Comparison of ENCODE assay signal across 8 cellular contexts in genomic region chr19:2944775-2945574, GRCh38. TPM values are rescaled to one million over a fixed set of nuclear protein-coding genes. Genes with fewer than 3 reads are reported as not detected.
A peak's percentile ranks its signal among the peaks of the same experiment; 100 is the strongest.
DNase-seq lines count a peak whose midpoint lies in the region; ATAC-seq and TF ChIP-seq lines count a peak whose summit lies in the region.

ZNF77 (minus strand) TSS chr19:2944971; CDS start chr19:2944840, 131 bp downstream.

- DNase-seq in DMS79 treated with DMSO at 0.1 percent for 48 hours (lab: John Stamatoyannopoulos, UW) (peak; percentile 99), RKO (ENCODE audit: low spot score) (peak; percentile 98), fibroblast of lung (ENCODE audit: low read depth in 2 of 2) (peak; percentile 99), naive B cell (peak; percentile 99)
- peak; percentile 94 to 99 for DNase-seq in stimulated activated effector memory CD8-positive, alpha-beta T cell treated with anti-CD3 and anti-CD28 coated beads, Interleukin-12 subunit alpha, Interleukin-12 subunit beta, amount 100 ng/mL, for 72 hours (ENCODE audit: low spot score in 2 of 2)

- no peaks in the 10 kb centered on the region for H4K20me1 ChIP-seq in fibroblast of lung (ENCODE audit: control insufficient read depth, extremely low read depth, insufficient read depth, low read length)

- peaks cover 7% of the 10 kb centered on the region for H3K4me1 ChIP-seq in fibroblast of lung (ENCODE audit: control insufficient read depth, extremely low read depth, insufficient read depth, low read length)

- TF ChIP-seq CTCF in fibroblast of lung (conservative IDR thresholded peaks at IDR 0.05 in 1 of 2, IDR thresholded peaks at IDR 0.05 in 1 of 2; ENCODE audit: low read depth in 1 of 2, low read length in 2 of 2), result no peak

- no peaks in the 10 kb centered on the region for H3K9me3 ChIP-seq in KOPT-K1 (ENCODE audit: insufficient read depth, low read length, poor library complexity, severe bottlenecking)
- H3K9me3 ChIP-seq in fibroblast of lung (ENCODE audit: control insufficient read depth, insufficient read depth, low read depth, low read length), result no peaks in the 10 kb centered on the region

- peak within 1 kb of the TSS; percentile 94 for H3K9ac ChIP-seq in fibroblast of lung (ENCODE audit: insufficient read depth, low read length)

- peak within 1 kb of the TSS; percentile 95 for H2AFZ ChIP-seq in fibroblast of lung (ENCODE audit: low read length)

- H3K4me2 ChIP-seq in fibroblast of lung (ENCODE audit: extremely low read depth, insufficient read depth, low read length), result peak within 1 kb of the TSS; percentile 84

- H3K36me3 ChIP-seq in KOPT-K1 (ENCODE audit: insufficient read depth, low read length) (no peaks in the 10 kb centered on the region), fibroblast of lung (ENCODE audit: control insufficient read depth, insufficient read depth, low read length) (no peaks in the 10 kb centered on the region)

- peak within 1 kb of the TSS; percentile 94 for H3K27ac Mint-ChIP-seq in activated T-helper 17 cell treated with anti-CD3 and anti-CD28 coated beads, Interleukin-2, amount 50 U/mL, for 72 hours
- H3K27ac Mint-ChIP-seq in naive B cell, result peak within 1 kb of the TSS; percentile 94 to 100 (median 98)
- peak within 1 kb of the TSS; percentile 95 for H3K27ac Mint-ChIP-seq in stimulated activated effector memory CD8-positive, alpha-beta T cell treated with anti-CD3 and anti-CD28 coated beads, Interleukin-12 subunit alpha, Interleukin-12 subunit beta, amount 100 ng/mL, for 72 hours

- peak within 1 kb of the TSS; percentile 64 for H3K27ac ChIP-seq in KOPT-K1 (ENCODE audit: low read depth, low read length, poor library complexity, severe bottlenecking)
- peak within 1 kb of the TSS; percentile 95 for H3K27ac ChIP-seq in fibroblast of lung (ENCODE audit: insufficient read depth, low read length)

- H3K27me3 Mint-ChIP-seq in activated T-helper 17 cell treated with anti-CD3 and anti-CD28 coated beads, Interleukin-2, amount 50 U/mL, for 72 hours, result no peaks in the 10 kb centered on the region
- no peaks in the 10 kb centered on the region for H3K27me3 Mint-ChIP-seq in naive B cell

- H3K9me3 Mint-ChIP-seq in activated T-helper 17 cell treated with anti-CD3 and anti-CD28 coated beads, Interleukin-2, amount 50 U/mL, for 72 hours, result no peaks in the 10 kb centered on the region
- no peaks in the 10 kb centered on the region for H3K9me3 Mint-ChIP-seq in naive B cell
- H3K9me3 Mint-ChIP-seq in stimulated activated effector memory CD8-positive, alpha-beta T cell treated with anti-CD3 and anti-CD28 coated beads, Interleukin-12 subunit alpha, Interleukin-12 subunit beta, amount 100 ng/mL, for 72 hours, result no peaks in the 10 kb centered on the region

- peaks cover 18% of the 10 kb centered on the region for H3K4me1 Mint-ChIP-seq in activated T-helper 17 cell treated with anti-CD3 and anti-CD28 coated beads, Interleukin-2, amount 50 U/mL, for 72 hours
- peaks cover 26 to 44% (median 35%) of the 10 kb centered on the region in 3 donors for H3K4me1 Mint-ChIP-seq in naive B cell
- peaks cover 38% of the 10 kb centered on the region for H3K4me1 Mint-ChIP-seq in stimulated activated effector memory CD8-positive, alpha-beta T cell treated with anti-CD3 and anti-CD28 coated beads, Interleukin-12 subunit alpha, Interleukin-12 subunit beta, amount 100 ng/mL, for 72 hours

- peaks cover 11% of the 10 kb centered on the region for H3K36me3 Mint-ChIP-seq in activated T-helper 17 cell treated with anti-CD3 and anti-CD28 coated beads, Interleukin-2, amount 50 U/mL, for 72 hours (ENCODE audit: low read depth)
- H3K36me3 Mint-ChIP-seq in naive B cell, result no peaks in the 10 kb centered on the region
- peaks cover 29% of the 10 kb centered on the region for H3K36me3 Mint-ChIP-seq in stimulated activated effector memory CD8-positive, alpha-beta T cell treated with anti-CD3 and anti-CD28 coated beads, Interleukin-12 subunit alpha, Interleukin-12 subunit beta, amount 100 ng/mL, for 72 hours

- peak within 1 kb of the TSS; percentile 90 for H3K4me3 Mint-ChIP-seq in activated T-helper 17 cell treated with anti-CD3 and anti-CD28 coated beads, Interleukin-2, amount 50 U/mL, for 72 hours
- H3K4me3 Mint-ChIP-seq in naive B cell, result peak within 1 kb of the TSS; percentile 96 to 99 (median 97)
- peak within 1 kb of the TSS; percentile 94 for H3K4me3 Mint-ChIP-seq in stimulated activated effector memory CD8-positive, alpha-beta T cell treated with anti-CD3 and anti-CD28 coated beads, Interleukin-12 subunit alpha, Interleukin-12 subunit beta, amount 100 ng/mL, for 72 hours

- H3K27me3 ChIP-seq in fibroblast of lung (ENCODE audit: control insufficient read depth, insufficient read depth, low read length), result no peaks in the 10 kb centered on the region

- peaks cover 10% of the 10 kb centered on the region for H3K79me2 ChIP-seq in fibroblast of lung (ENCODE audit: control insufficient read depth, insufficient read depth, low read length)

- peak within 1 kb of the TSS; percentile 71 to 96 (median 94) for H3K4me3 ChIP-seq in fibroblast of lung (replicated peaks in 1 of 4; ENCODE audit: control extremely low read depth in 1 of 4, insufficient read depth in 1 of 4, low read depth in 3 of 4, low read length in 4 of 4)

- peak; percentile 98 for ATAC-seq in GM21786 (IDR thresholded peaks at IDR 0.05; ENCODE audit: unreplicated experiment)
- ATAC-seq in activated T-helper 17 cell treated with anti-CD3 and anti-CD28 coated beads, Interleukin-2, amount 50 U/mL, for 72 hours (replicated peaks), result peak; percentile 99
- peak; percentile 96 for ATAC-seq in naive B cell (ENCODE audit: low read depth in 2 of 2)
- ATAC-seq in stimulated activated effector memory CD8-positive, alpha-beta T cell treated with anti-CD3 and anti-CD28 coated beads, Interleukin-12 subunit alpha, Interleukin-12 subunit beta, amount 100 ng/mL, for 72 hours, result peak; percentile 99

RNA-seq across cellular contexts. Expression of gene ZNF77, which starts in this region (rescaled TPM):
- 1 to 10 TPM; 4.7 to 4.9 TPM for total RNA-seq in activated T-helper 17 cell treated with anti-CD3 and anti-CD28 coated beads, Interleukin-2, amount 50 U/mL, for 72 hours
- total RNA-seq in fibroblast of lung, result 3.9 and 5.0 TPM in 2 replicates
- polyA plus RNA-seq in fibroblast of lung, result 3.3 and 4.0 TPM in 2 replicates
- polyA plus RNA-seq in fibroblast of lung (2012), result 2.3 and 2.5 TPM in 2 replicates
- polyA minus RNA-seq in fibroblast of lung (ENCODE audit: low replicate concordance), result 0.24 and 1.5 TPM in 2 replicates
- 1 to 10 TPM in 3 of 6 donors, under 1 TPM in 2, not detected in 1; 0.45 to 3.7 (median 1.1) TPM for polyA plus RNA-seq in naive B cell (ENCODE audit: low read depth in 6 of 6)

Comparison
In these comparisons a context has a peak if more than half of its experiments do, and no peak if none do; other contexts are left out.
1. Peak in every context shown above with its lines: DNase-seq, ATAC-seq, H3K4me3 ChIP-seq and H3K27ac ChIP-seq.